In genomic region chr14:91875515-91876286, GRCh38 we compare ENCODE assay signal across 19 cellular contexts. TPM values are rescaled to one million over a fixed set of nuclear protein-coding genes. Genes with fewer than 3 reads are reported as not detected.
DNase-seq lines count a peak whose midpoint lies in the region; ATAC-seq and TF ChIP-seq lines count a peak whose summit lies in the region.
"Had no signal": no experiment of that assay in that cellular context is flagged by ENCODE, and none has a peak within 500 bp of the region (broad histone marks: within the 10 kb centered on the region; RNA-seq: fewer than 3 reads in every experiment).

No MANE protein-coding gene starts in this region.

- H3K4me1 ChIP-seq in left ventricle myocardium inferior (peaks cover 21% of the 10 kb centered on the region), mucosa of descending colon (ENCODE audit: low read depth) (peaks cover 23% of the 10 kb centered on the region)

- H3K9me3 ChIP-seq in left ventricle myocardium inferior (replicated peaks) (no peaks in the 10 kb centered on the region), mucosa of descending colon (no peaks in the 10 kb centered on the region)
- H3K9me3 ChIP-seq: esophagus squamous epithelium, SJCRH30 had no signal

- no peaks in the 10 kb centered on the region for H3K9me3 Mint-ChIP-seq in activated T-helper 17 cell treated with anti-CD3 and anti-CD28 coated beads, Interleukin-2, amount 50 U/mL, for 72 hours
- H3K9me3 Mint-ChIP-seq: brain, nephron progenitor cell had no signal

- H3K27me3 ChIP-seq in left ventricle myocardium inferior (ENCODE audit: low read depth): peaks cover 27% of the 10 kb centered on the region
- H3K27me3 ChIP-seq: dorsolateral prefrontal cortex, esophagus squamous epithelium, SJCRH30 had no signal

- H3K36me3 ChIP-seq in left ventricle myocardium inferior (peaks cover 14% of the 10 kb centered on the region), mucosa of descending colon (ENCODE audit: low read depth) (no peaks in the 10 kb centered on the region)

- TF ChIP-seq CTCF in left ventricle myocardium inferior (IDR thresholded peaks at IDR 0.05; ENCODE audit: borderline replicate concordance): no peak
- TF ChIP-seq CTCF in mucosa of descending colon (IDR thresholded peaks at IDR 0.05): no peak

- peaks cover 41% of the 10 kb centered on the region for H3K4me1 Mint-ChIP-seq in activated T-helper 17 cell treated with anti-CD3 and anti-CD28 coated beads, Interleukin-2, amount 50 U/mL, for 72 hours

- H3K4me3 ChIP-seq in left ventricle myocardium inferior (no peak overlapping the region), mucosa of descending colon (no peak overlapping the region)
- H3K4me3 ChIP-seq: dorsolateral prefrontal cortex, esophagus squamous epithelium, SJCRH30 had no signal

- no peak overlapping the region for H3K4me3 Mint-ChIP-seq in activated T-helper 17 cell treated with anti-CD3 and anti-CD28 coated beads, Interleukin-2, amount 50 U/mL, for 72 hours
- H3K4me3 Mint-ChIP-seq: brain, nephron progenitor cell had no signal

- no peaks in the 10 kb centered on the region for H3K27me3 Mint-ChIP-seq in activated T-helper 17 cell treated with anti-CD3 and anti-CD28 coated beads, Interleukin-2, amount 50 U/mL, for 72 hours

- ATAC-seq in left ventricle myocardium superior (no peak), mucosa of descending colon (peak; percentile 58)
- no peak for ATAC-seq in activated T-helper 17 cell treated with anti-CD3 and anti-CD28 coated beads, Interleukin-2, amount 50 U/mL, for 72 hours (replicated peaks)

- peak overlapping the region; percentile 83 for H3K27ac Mint-ChIP-seq in activated T-helper 17 cell treated with anti-CD3 and anti-CD28 coated beads, Interleukin-2, amount 50 U/mL, for 72 hours
- H3K27ac Mint-ChIP-seq: brain, nephron progenitor cell had no signal

- intact Hi-C loops in left ventricle myocardium inferior (cut with micrococcal nuclease): no loop called here
- intact Hi-C loops in left ventricle myocardium superior (cut with micrococcal nuclease): no loop called here
- intact Hi-C loops in mucosa of descending colon (cut with DNase I, micrococcal nuclease): no loop called here

- DNase-seq in left ventricle myocardium inferior: no peak
- DNase-seq in left ventricle myocardium superior: no peak
- peak; percentile 66 to 72 (median 70) for DNase-seq in mucosa of descending colon
- no peak for DNase-seq in DMS 273 treated with DMSO at 0.1 percent for 48 hours (lab: John Stamatoyannopoulos, UW)
- no peak for DNase-seq in A172 (ENCODE audit: low spot score)
- DNase-seq in activated effector memory CD4-positive, alpha-beta T cell treated with Interleukin-2 at 50 U/mL for 16 hours: no peak
- DNase-seq in H4 (ENCODE audit: low spot score): no peak
- DNase-seq: dorsolateral prefrontal cortex; esophagus squamous epithelium; mammary epithelial cell; MM.1S; NCI-H1694 treated with DMSO at 0.1 percent for 48 hours; NCI-H345; nephron progenitor cell; SJCRH30; stimulated activated CD4-positive, alpha-beta T cell treated with anti-CD3 and anti-CD28 coated beads, Interleukin-12 subunit alpha, Interleukin-12 subunit beta, amount 100 ng/mL, for 4 hours; stimulated activated naive CD4-positive, alpha-beta T cell treated with Interleukin-2 at 50 U/mL for 16 hours had no signal

- peak overlapping the region; percentile 8 for H3K27ac ChIP-seq in left ventricle myocardium inferior (replicated peaks)
- H3K27ac ChIP-seq: dorsolateral prefrontal cortex, SJCRH30 had no signal

- H3K36me3 Mint-ChIP-seq in activated T-helper 17 cell treated with anti-CD3 and anti-CD28 coated beads, Interleukin-2, amount 50 U/mL, for 72 hours (ENCODE audit: low read depth): peaks cover 5% of the 10 kb centered on the region
- H3K36me3 Mint-ChIP-seq: brain had no signal

RNA-seq across cellular contexts. Expression of gene TC2N, which starts 8.4 kb away (rescaled TPM):
- total RNA-seq in left ventricle myocardium inferior: 4.1 TPM
- 9.2 TPM for total RNA-seq in left ventricle myocardium superior
- total RNA-seq in activated T-helper 17 cell treated with anti-CD3 and anti-CD28 coated beads, Interleukin-2, amount 50 U/mL, for 72 hours: 10 to 100 TPM; 39.2 to 81.2 TPM
- 10 to 100 TPM; 39.0 to 75.1 (median 63.6) TPM for total RNA-seq in mucosa of descending colon
- total RNA-seq in A172 (2014; rRNA removed; shearing (Covaris generic)): not detected in 2 replicates
- 2.4 and 3.1 TPM in 2 replicates for total RNA-seq in H4 (2014; rRNA removed; shearing (Covaris generic))

Comparison
In these comparisons a context has a peak if more than half of its experiments do, and no peak if none do; other contexts are left out.
1. DNase-seq: peak in mucosa of descending colon (3 of 3); none in left ventricle myocardium inferior (single experiment), left ventricle myocardium superior (single experiment), DMS 273 treated with DMSO at 0.1 percent for 48 hours (single experiment), A172 (single experiment), activated effector memory CD4-positive, alpha-beta T cell treated with Interleukin-2 at 50 U/mL for 16 hours (single experiment) and H4 (single experiment).